8 cellular contexts compared by ENCODE assay signal in genomic region chr1:98749152-98749756, GRCh38.
DNase-seq lines count a peak whose midpoint lies in the region; ATAC-seq, FAIRE-seq and TF ChIP-seq lines count a peak whose summit lies in the region.

No MANE protein-coding gene starts in this region.

- no peaks in the 10 kb centered on the region for H3K4me1 Mint-ChIP-seq in CD4-positive, alpha-beta T cell (ENCODE audit: low read depth)

- H3K9me3 ChIP-seq in CD4-positive, alpha-beta T cell (ENCODE audit: control insufficient read depth, low read length) = no peaks in the 10 kb centered on the region
- H3K9me3 ChIP-seq in gastrocnemius medialis = no peaks in the 10 kb centered on the region

- ATAC-seq in CD4-positive, alpha-beta T cell (ENCODE audit: poor library complexity) = no peak
- peak; percentile 62 for ATAC-seq in GM19467 (IDR thresholded peaks at IDR 0.05; ENCODE audit: unreplicated experiment)
- ATAC-seq in gastrocnemius medialis = no peak
- ATAC-seq in HG03095 (IDR thresholded peaks at IDR 0.05; ENCODE audit: unreplicated experiment) = no peak

- CTCF ChIA-PET in CD4-positive, alpha-beta T cell (lab: Charles Lee) = interaction anchor here (0.7 to 1.6 kb wide), 2 partner anchors 10 to 732 kb away, joined by 3 to 6 read pairs; no protein-coding TSS in a partner anchor

- peak; percentile 91 for FAIRE-seq in islet of Langerhans (lab: Jason Lieb, UNC)

- in situ Hi-C loops in gastrocnemius medialis (cut with MboI; ENCODE audit: low sequenced_read_pairs in 4 of 4) = no loop called here

- intact Hi-C loops in CD4-positive, alpha-beta T cell (cut with DNase I, micrococcal nuclease) = loop anchor here (1.0 to 5.0 kb wide), 4 partner anchors 732 to 958 kb away; no protein-coding TSS in a partner anchor
- intact Hi-C loops in gastrocnemius medialis (cut with DNase I; ENCODE audit: low total_unique reads) = no loop called here

- POLR2A ChIA-PET in CD4-positive, alpha-beta T cell (lab: Charles Lee) = no interaction called here

- H3K4me1 ChIP-seq in gastrocnemius medialis = no peaks in the 10 kb centered on the region

- H3K36me3 ChIP-seq in gastrocnemius medialis = no peaks in the 10 kb centered on the region

- H3K4me3 ChIP-seq in gastrocnemius medialis = no peak overlapping the region

- no peak overlapping the region for H3K4me3 Mint-ChIP-seq in CD4-positive, alpha-beta T cell

- no peak for DNase-seq in CD4-positive, alpha-beta T cell
- DNase-seq in RKO (ENCODE audit: low spot score) = peak; percentile 6
- no peak for DNase-seq in gastrocnemius medialis
- no peak for DNase-seq in stimulated activated CD8-positive, alpha-beta memory T cell treated with anti-CD3 and anti-CD28 coated beads, Interleukin-4, amount 100 ng/mL, for 48 hours
- DNase-seq in NCI-H187 treated with DMSO at 0.1 percent for 48 hours (lab: John Stamatoyannopoulos, UW) = no peak

- no peaks in the 10 kb centered on the region for H3K27me3 ChIP-seq in CD4-positive, alpha-beta T cell (ENCODE audit: control insufficient read depth, insufficient read depth, low read length)
- no peaks in the 10 kb centered on the region for H3K27me3 ChIP-seq in gastrocnemius medialis

- no peaks in the 10 kb centered on the region for H3K9me3 Mint-ChIP-seq in CD4-positive, alpha-beta T cell

- H3K36me3 Mint-ChIP-seq in CD4-positive, alpha-beta T cell (ENCODE audit: low read depth) = no peaks in the 10 kb centered on the region

- TF ChIP-seq POLR2A in gastrocnemius medialis (IDR thresholded peaks at IDR 0.05) = no peak

- no peak overlapping the region for H3K27ac ChIP-seq in CD4-positive, alpha-beta T cell (ENCODE audit: low read depth, low read length)
- no peak overlapping the region for H3K27ac ChIP-seq in gastrocnemius medialis

- H3K27ac Mint-ChIP-seq in CD4-positive, alpha-beta T cell = no peak overlapping the region

- H3K27me3 Mint-ChIP-seq in CD4-positive, alpha-beta T cell = peaks cover 5% of the 10 kb centered on the region

- TF ChIP-seq CTCF in CD4-positive, alpha-beta T cell (IDR thresholded peaks at IDR 0.05) = peak; percentile 59
- TF ChIP-seq CTCF in gastrocnemius medialis (IDR thresholded peaks at IDR 0.05 in 4 of 5, conservative IDR thresholded peaks at IDR 0.05 in 1 of 5) = peak in 1 of 5 experiments; percentile 9
